ENCODE assay signal across 22 cellular contexts in the genomic region with DNA sequence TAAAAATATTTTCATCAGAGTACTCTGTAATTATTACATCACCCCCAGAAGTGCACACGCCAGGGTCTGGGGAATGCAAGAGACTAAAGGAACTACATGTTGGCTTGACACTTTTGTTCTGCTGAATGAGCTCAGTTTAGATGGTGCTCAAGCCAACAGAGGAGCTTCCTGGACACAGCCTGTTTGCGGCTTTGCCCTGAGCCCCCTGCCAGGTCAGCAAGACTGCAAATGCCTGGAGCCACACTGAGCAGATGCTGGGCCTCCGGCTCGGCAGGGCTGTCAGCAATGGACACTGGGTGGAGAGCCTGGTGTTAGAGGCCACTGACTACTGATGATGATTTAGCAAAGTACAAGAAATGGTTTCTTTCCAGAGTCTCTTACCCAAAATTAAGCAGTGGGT. TPM values are rescaled to one million over a fixed set of nuclear protein-coding genes. Genes with fewer than 3 reads are reported as not detected.
DNase-seq lines count a peak whose midpoint lies in the region; ATAC-seq, FAIRE-seq and TF ChIP-seq lines count a peak whose summit lies in the region.
"Had no signal": no experiment of that assay in that cellular context is flagged by ENCODE, and none has a peak within 500 bp of the region (broad histone marks: within the 10 kb centered on the region; RNA-seq: fewer than 3 reads in every experiment).

No MANE protein-coding gene starts in this region.

- no peak for TF ChIP-seq CTCF in kidney (IDR thresholded peaks at IDR 0.05; ENCODE audit: borderline replicate concordance, extremely low read depth, insufficient read depth)

- no peak overlapping the region for H3K27ac ChIP-seq in kidney (ENCODE audit: low read depth in 2 of 2, low read length in 2 of 2)
- peak overlapping the region; percentile 7 for H3K27ac ChIP-seq in subcutaneous abdominal adipose tissue (ENCODE audit: low read depth, low read length)
- H3K27ac ChIP-seq: hepatocyte, neutrophil had no signal

- peaks cover 5 to 11% of the 10 kb centered on the region in 2 donors for H3K4me1 ChIP-seq in kidney (ENCODE audit: control insufficient read depth in 1 of 2, insufficient read depth in 1 of 2, low read depth in 1 of 2, low read length in 2 of 2)
- peaks cover 8 to 61% (median 56%) of the 10 kb centered on the region in 5 donors for H3K4me1 ChIP-seq in subcutaneous abdominal adipose tissue (ENCODE audit: control insufficient read depth in 5 of 5, insufficient read depth in 5 of 5, low read length in 5 of 5)

- H3K9me3 ChIP-seq in kidney (ENCODE audit: control insufficient read depth in 1 of 2, low read length in 2 of 2) = no peaks in the 10 kb centered on the region
- H3K9me3 ChIP-seq in subcutaneous abdominal adipose tissue (ENCODE audit: control insufficient read depth in 5 of 5, low read length in 5 of 5) = no peaks in the 10 kb centered on the region
- H3K9me3 ChIP-seq: adrenal gland, neutrophil had no signal

- intact Hi-C loops in dendritic cell treated with granulocyte-macrophage colony-stimulating factor and Interleukin-4, amounts not matched to agents 40 ng/mL and 50 ng/mL, for 4 days (cut with micrococcal nuclease) = no loop called here
- intact Hi-C loops in kidney (cut with DNase I) = no loop called here

- ATAC-seq in GM18511 (IDR thresholded peaks at IDR 0.05; ENCODE audit: unreplicated experiment) = no peak
- ATAC-seq: activated CD4-positive, CD25-positive, alpha-beta regulatory T cell treated with anti-CD3 and anti-CD28 coated beads, Interleukin-2, amount 50 U/mL, for 24 hours; HCT116 had no signal

- peaks cover 79% of the 10 kb centered on the region for H3K4me1 Mint-ChIP-seq in dendritic cell treated with granulocyte-macrophage colony-stimulating factor and Interleukin-4, amounts not matched to agents 40 ng/mL and 50 ng/mL, for 4 days (ENCODE audit: low read depth)

- no peak overlapping the region for H3K9ac ChIP-seq in kidney (ENCODE audit: low read length in 2 of 2)
- peak overlapping the region in 1 of 5 donors; percentile 20 for H3K9ac ChIP-seq in subcutaneous abdominal adipose tissue (ENCODE audit: low read length in 5 of 5)

- H3K36me3 ChIP-seq in kidney (ENCODE audit: control insufficient read depth in 1 of 2, insufficient read depth in 2 of 2, low read length in 2 of 2) = no peaks in the 10 kb centered on the region
- peaks cover 0 to 2% (median 0%) of the 10 kb centered on the region in 5 donors for H3K36me3 ChIP-seq in subcutaneous abdominal adipose tissue (ENCODE audit: control insufficient read depth in 5 of 5, insufficient read depth in 5 of 5, low read length in 5 of 5)
- H3K36me3 ChIP-seq: adrenal gland had no signal

- H3K4me3 Mint-ChIP-seq in dendritic cell treated with granulocyte-macrophage colony-stimulating factor and Interleukin-4, amounts not matched to agents 40 ng/mL and 50 ng/mL, for 4 days = no peak overlapping the region
- H3K4me3 Mint-ChIP-seq: CD4-positive, alpha-beta T cell; immature natural killer cell had no signal

- H3K4me3 ChIP-seq in kidney (ENCODE audit: low read length in 2 of 2) = no peak overlapping the region
- H3K4me3 ChIP-seq in subcutaneous abdominal adipose tissue (ENCODE audit: low read depth in 1 of 5, low read length in 5 of 5) = no peak overlapping the region
- H3K4me3 ChIP-seq: adrenal gland, hepatocyte had no signal

- H3K27me3 Mint-ChIP-seq in dendritic cell treated with granulocyte-macrophage colony-stimulating factor and Interleukin-4, amounts not matched to agents 40 ng/mL and 50 ng/mL, for 4 days = no peaks in the 10 kb centered on the region

- peak overlapping the region; percentile 98 for H3K27ac Mint-ChIP-seq in dendritic cell treated with granulocyte-macrophage colony-stimulating factor and Interleukin-4, amounts not matched to agents 40 ng/mL and 50 ng/mL, for 4 days
- H3K27ac Mint-ChIP-seq: CD4-positive, alpha-beta T cell had no signal

- H3K9me3 Mint-ChIP-seq in dendritic cell treated with granulocyte-macrophage colony-stimulating factor and Interleukin-4, amounts not matched to agents 40 ng/mL and 50 ng/mL, for 4 days = no peaks in the 10 kb centered on the region
- H3K9me3 Mint-ChIP-seq: CD4-positive, alpha-beta T cell; immature natural killer cell had no signal

- DNase-seq in NCI-H526 (lab: John Stamatoyannopoulos, UW) (peak; percentile 24 to 52), kidney (peak; percentile 43), HUDEP-2 (lab: John Stamatoyannopoulos, UW; ENCODE audit: unreplicated experiment in 76 of 76) (no peak), AG08396 (ENCODE audit: low spot score) (no peak)
- DNase-seq: activated gamma-delta T cell treated with Interleukin-2 at 50 U/mL for 16 hours; activated T-cell treated with anti-CD3 and anti-CD28 coated beads, Interleukin-2, amount 50 U/mL, for 1 hour; adrenal gland; CD4-positive, alpha-beta T cell; DMS 273 treated with DMSO at 0.1 percent for 48 hours; immature natural killer cell; KBM-7; NCI-H1694; NCI-H2171; NCI-H524 treated with DMSO at 0.1 percent for 48 hours had no signal

- peaks cover 44% of the 10 kb centered on the region for H3K36me3 Mint-ChIP-seq in dendritic cell treated with granulocyte-macrophage colony-stimulating factor and Interleukin-4, amounts not matched to agents 40 ng/mL and 50 ng/mL, for 4 days (ENCODE audit: low read depth)

- H3K27me3 ChIP-seq in subcutaneous abdominal adipose tissue (ENCODE audit: control insufficient read depth in 5 of 5, insufficient read depth in 4 of 5, low read length in 5 of 5) = no peaks in the 10 kb centered on the region
- H3K27me3 ChIP-seq: adrenal gland, hepatocyte, neutrophil had no signal

- FAIRE-seq in kidney (lab: Jason Lieb, UNC) = no peak
- FAIRE-seq: urothelium cell line had no signal

RNA-seq across cellular contexts. Expression of gene PTPN18, which starts 31.9 kb away (rescaled TPM):
- 89.2 TPM for total RNA-seq in kidney
- 34.8 TPM for polyA plus RNA-seq in kidney (ENCODE audit: insufficient read depth, low read depth, low replicate concordance)

RNA-seq across cellular contexts. Expression of gene IMP4, which starts 45.1 kb away (rescaled TPM):
- total RNA-seq in kidney = 60.1 TPM
- 59.7 TPM for polyA plus RNA-seq in kidney (ENCODE audit: insufficient read depth, low read depth, low replicate concordance)

Comparison
In these comparisons a context has a peak if more than half of its experiments do, and no peak if none do; other contexts are left out.
1. DNase-seq: peak in NCI-H526 (2 of 2) and kidney (single experiment); none in HUDEP-2 (0 of 76) and AG08396 (single experiment).